In genomic region chr22:25426530-25427308, GRCh38 we compare ENCODE assay signal across 8 cellular contexts.
DNase-seq lines count a peak whose midpoint lies in the region; FAIRE-seq and TF ChIP-seq lines count a peak whose summit lies in the region.
"Not testable (repeated sequence)": the region's sequence is repeated elsewhere in the genome, so short reads cannot be mapped to it uniquely, and the experiment has no call there.

No MANE protein-coding gene starts in this region.

- peak; percentile 74 for FAIRE-seq in GM19239 (lab: Jason Lieb, UNC)

- H3K27me3 ChIP-seq in kidney epithelial cell (ENCODE audit: control insufficient read depth, insufficient read depth, low read length), result peaks cover 12% of the 10 kb centered on the region
- peaks cover 34% of the 10 kb centered on the region for H3K27me3 ChIP-seq in smooth muscle cell (ENCODE audit: low read depth)

- in situ Hi-C loops in astrocyte of the cerebellum (cut with HindIII; ENCODE audit: low sequenced_read_pairs), result not testable (repeated sequence)

- H3K79me2 ChIP-seq in OCI-LY7 (ENCODE audit: insufficient read depth, low read depth, low read length); smooth muscle cell (ENCODE audit: low read depth): not testable (repeated sequence)

- not testable (repeated sequence) for H3K9me2 ChIP-seq in OCI-LY7 (ENCODE audit: insufficient read depth, low read length)

- not testable (repeated sequence) for H3K4me2 ChIP-seq in OCI-LY7 (ENCODE audit: low read length); smooth muscle cell

- not testable (repeated sequence) for H3K36me3 ChIP-seq in OCI-LY7 (ENCODE audit: insufficient read depth, low read length); kidney epithelial cell (ENCODE audit: control insufficient read depth, insufficient read depth, low read length); smooth muscle cell (ENCODE audit: low read depth)

- H3K4me1 ChIP-seq in OCI-LY7 (ENCODE audit: insufficient read depth, low read length, poor library complexity, severe bottlenecking); smooth muscle cell (ENCODE audit: low read depth): not testable (repeated sequence)

- H2AFZ ChIP-seq in OCI-LY7 (ENCODE audit: low read length); smooth muscle cell (ENCODE audit: low read depth): not testable (repeated sequence)

- WGBS in smooth muscle cell (ENCODE audit: low lambda C conversion rate), result 68% methylated on average over 9 of the region's 10 CpGs

- H3K9ac ChIP-seq in smooth muscle cell (ENCODE audit: low read depth), result not testable (repeated sequence)

- not testable (repeated sequence) for BruUV-seq in OCI-LY7 (replicated peaks; lab: Mats Ljungman, UMichigan)

- H3F3A ChIP-seq in smooth muscle cell (ENCODE audit: low read depth), result not testable (repeated sequence)

- H4K20me1 ChIP-seq in OCI-LY7 (ENCODE audit: insufficient read depth, low read length); smooth muscle cell (ENCODE audit: low read depth): not testable (repeated sequence)

- POLR2A ChIA-PET in OCI-LY7 (lab: Charles Lee), result not testable (repeated sequence)

- peak; percentile 69 for TF ChIP-seq CTCF in OCI-LY7 (conservative IDR thresholded peaks at IDR 0.05; ENCODE audit: low read length)
- peak; percentile 31 for TF ChIP-seq CTCF in astrocyte of the cerebellum (IDR thresholded peaks at IDR 0.05; ENCODE audit: low read depth, low read length, missing control alignments)
- peak; percentile 47 for TF ChIP-seq CTCF in epithelial cell of proximal tubule (conservative IDR thresholded peaks at IDR 0.05; ENCODE audit: low read depth, low read length)
- TF ChIP-seq CTCF in kidney epithelial cell (IDR thresholded peaks at IDR 0.05; ENCODE audit: insufficient read depth, low read length, poor library complexity, severe bottlenecking), result peak; percentile 42
- TF ChIP-seq CTCF in smooth muscle cell (IDR thresholded peaks at IDR 0.05; ENCODE audit: borderline replicate concordance, insufficient read depth, poor library complexity, severe bottlenecking), result peak; percentile 26

- CTCF ChIA-PET in OCI-LY7 (lab: Charles Lee; ENCODE audit: unreplicated experiment), result not testable (repeated sequence)

- not testable (repeated sequence) for H3K9me3 ChIP-seq in OCI-LY7 (ENCODE audit: low read length); smooth muscle cell (replicated peaks; ENCODE audit: low read depth)

- intact Hi-C loops in OCI-LY7 (cut with micrococcal nuclease; ENCODE audit: unreplicated experiment), result not testable (repeated sequence)

- not testable (repeated sequence) for H3K27ac ChIP-seq in OCI-LY7 (ENCODE audit: low read depth, low read length, poor library complexity, severe bottlenecking); smooth muscle cell (ENCODE audit: low read depth)

- DNase-seq in Ammon's horn (ENCODE audit: low spot score), result peak; percentile 3
- DNase-seq in GM19239 (ENCODE audit: insufficient read length, low spot score); astrocyte of the cerebellum (ENCODE audit: low read depth); epithelial cell of proximal tubule (ENCODE audit: low read depth); kidney epithelial cell (ENCODE audit: low read depth); smooth muscle cell (lab: John Stamatoyannopoulos, UW; ENCODE audit: unreplicated experiment): not testable (repeated sequence)
- DNase-seq in M059J (ENCODE audit: low read depth), result peak; percentile 60
- peak; percentile 21 for DNase-seq in OCI-LY7 (ENCODE audit: low spot score)

- not testable (repeated sequence) for H3K4me3 ChIP-seq in OCI-LY7 (ENCODE audit: low read depth, low read length, poor library complexity, severe bottlenecking); astrocyte of the cerebellum (ENCODE audit: low read depth, low read length); epithelial cell of proximal tubule (ENCODE audit: low read depth, low read length); kidney epithelial cell (ENCODE audit: low read depth, low read length); smooth muscle cell
